10 cellular contexts compared by ENCODE assay signal in genomic region chr20:47438464-47439381, GRCh38.
A peak's percentile ranks its signal among the peaks of the same experiment; 100 is the strongest.
DNase-seq lines count a peak whose midpoint lies in the region; ATAC-seq and TF ChIP-seq lines count a peak whose summit lies in the region.
"Had no signal": no experiment of that assay in that cellular context is flagged by ENCODE, and none has a peak within 500 bp of the region (broad histone marks: within the 10 kb centered on the region; RNA-seq: fewer than 3 reads in every experiment).

No MANE protein-coding gene starts in this region.

- H3K27ac ChIP-seq in OCI-LY3 (ENCODE audit: low read length): no peak overlapping the region
- H3K27ac ChIP-seq: SJCRH30 had no signal

- H3K4me3 Mint-ChIP-seq in Caco-2 (ENCODE audit: unreplicated experiment): peak overlapping the region; percentile 64

- H3K9me3 ChIP-seq in Caco-2 (no peaks in the 10 kb centered on the region), OCI-LY3 (ENCODE audit: insufficient read depth, low read length) (no peaks in the 10 kb centered on the region)
- H3K9me3 ChIP-seq: SJCRH30 had no signal

- POLR2A ChIA-PET in Caco-2 (lab: Charles Lee): interaction anchor here (0.5 to 5.2 kb wide), 15 partner anchors 8 to 1348 kb away, joined by 3 to 60 read pairs (median 4); partner anchors contain the start of genes NCOA3 and ZMYND8

- H3K9ac ChIP-seq in OCI-LY3 (ENCODE audit: low read length): no peak overlapping the region

- DNase-seq in Caco-2: peak; percentile 92 to 96
- peak; percentile 61 for DNase-seq in iPS-NIHi11 (ENCODE audit: low spot score)
- no peak for DNase-seq in NCI-H2227 (lab: John Stamatoyannopoulos, UW; ENCODE audit: unreplicated experiment)
- no peak for DNase-seq in NCI-H128 (lab: John Stamatoyannopoulos, UW; ENCODE audit: unreplicated experiment)
- no peak for DNase-seq in NCI-H524 (lab: John Stamatoyannopoulos, UW)
- DNase-seq in GOT3 (lab: John Stamatoyannopoulos, UW): no peak
- DNase-seq: GF-D8 had no signal

- H3K36me3 Mint-ChIP-seq in Caco-2 (ENCODE audit: insufficient read depth, unreplicated experiment): peaks cover 22% of the 10 kb centered on the region

- BruUV-seq in Caco-2 (replicated peaks; lab: Mats Ljungman, UMichigan): TSS peak; percentile 90

- peak overlapping the region; percentile 2; the same call in 1 of the 2 replicates for H3K4me3 ChIP-seq in Caco-2 (ENCODE audit: low read depth, low read length)
- H3K4me3 ChIP-seq in OCI-LY3 (ENCODE audit: low read length): no peak overlapping the region
- H3K4me3 ChIP-seq: SJCRH30 had no signal

- H3K79me2 ChIP-seq in OCI-LY3 (ENCODE audit: low read length): no peaks in the 10 kb centered on the region

- TF ChIP-seq CTCF in Caco-2 (IDR thresholded peaks at IDR 0.05; ENCODE audit: insufficient read depth in 1 of 2, low read depth in 1 of 2, low read length in 1 of 2, severe bottlenecking in 1 of 2, unreplicated experiment in 1 of 2) (no peak), OCI-LY3 (IDR thresholded peaks at IDR 0.05; ENCODE audit: low read depth, low read length) (no peak)

- no peaks in the 10 kb centered on the region for H3K9me3 Mint-ChIP-seq in Caco-2 (ENCODE audit: unreplicated experiment)

- H3K27me3 Mint-ChIP-seq in Caco-2 (ENCODE audit: insufficient read depth, unreplicated experiment): no peaks in the 10 kb centered on the region

- H4K20me1 ChIP-seq in OCI-LY3 (ENCODE audit: insufficient read depth, low read length): no peaks in the 10 kb centered on the region

- H3K27ac Mint-ChIP-seq in Caco-2 (ENCODE audit: unreplicated experiment): peak overlapping the region; percentile 91

- CTCF ChIA-PET in Caco-2 (lab: Charles Lee): interaction anchor here (0.5 to 1.8 kb wide), 9 partner anchors 16 to 516 kb away, joined by 3 to 14 read pairs (median 4); partner anchors contain the start of genes NCOA3 and ZMYND8

- peak overlapping the region; percentile 68 for H2AFZ ChIP-seq in OCI-LY3 (ENCODE audit: low read depth, low read length)

- intact Hi-C loops in Caco-2 (cut with micrococcal nuclease; ENCODE audit: unreplicated experiment): loop anchor here (1.0 kb wide), 1 partner anchor 63 kb away; the partner anchor contains the start of gene NCOA3

- H3K4me2 ChIP-seq in OCI-LY3 (ENCODE audit: low read length): peak overlapping the region; percentile 38

- peak; percentile 44 for ATAC-seq in GM21717 (IDR thresholded peaks at IDR 0.05; ENCODE audit: unreplicated experiment)

- H3K27me3 ChIP-seq in Caco-2 (replicated peaks; ENCODE audit: control insufficient read depth, insufficient read depth, low read length) (no peaks in the 10 kb centered on the region), OCI-LY3 (ENCODE audit: low read depth, low read length) (no peaks in the 10 kb centered on the region)
- H3K27me3 ChIP-seq: SJCRH30 had no signal

- peaks cover 54% of the 10 kb centered on the region for H3K4me1 ChIP-seq in Caco-2
- H3K4me1 ChIP-seq in OCI-LY3 (ENCODE audit: low read length): peaks cover 36% of the 10 kb centered on the region
- H3K4me1 ChIP-seq: SJCRH30 had no signal

- no peaks in the 10 kb centered on the region for H3K36me3 ChIP-seq in Caco-2 (ENCODE audit: control insufficient read depth, insufficient read depth, low read length)
- no peaks in the 10 kb centered on the region for H3K36me3 ChIP-seq in OCI-LY3 (replicated peaks; ENCODE audit: low read depth, low read length)
- H3K36me3 ChIP-seq: SJCRH30 had no signal

- peaks cover 28% of the 10 kb centered on the region for H3K4me1 Mint-ChIP-seq in Caco-2 (ENCODE audit: low read depth, unreplicated experiment)

Comparison
In these comparisons a context has a peak if more than half of its experiments do, and no peak if none do; other contexts are left out.
1. DNase-seq: peak in Caco-2 (2 of 2) and iPS-NIHi11 (single experiment); none in NCI-H2227 (single experiment), NCI-H128 (single experiment), NCI-H524 (0 of 2) and GOT3 (single experiment).